In genomic region chr12:97681612-97682504, GRCh38 we compare ENCODE assay signal across 13 cellular contexts.
A peak's percentile ranks its signal among the peaks of the same experiment; 100 is the strongest.
DNase-seq lines count a peak whose midpoint lies in the region; ATAC-seq and TF ChIP-seq lines count a peak whose summit lies in the region.
"Had no signal": no experiment of that assay in that cellular context is flagged by ENCODE, and none has a peak within 500 bp of the region (broad histone marks: within the 10 kb centered on the region; RNA-seq: fewer than 3 reads in every experiment).

No MANE protein-coding gene starts in this region.

- H3K4me3 ChIP-seq in esophagus squamous epithelium = no peak overlapping the region

- ATAC-seq in GM18858 (IDR thresholded peaks at IDR 0.05; ENCODE audit: unreplicated experiment) (peak; percentile 95), GM21529 (IDR thresholded peaks at IDR 0.05; ENCODE audit: unreplicated experiment) (peak; percentile 93), HG03108 (IDR thresholded peaks at IDR 0.05; ENCODE audit: unreplicated experiment) (peak; percentile 64), T-helper 17 cell (no peak)
- peak; percentile 89 for ATAC-seq in stimulated activated effector memory CD8-positive, alpha-beta T cell treated with anti-CD3 and anti-CD28 coated beads, Interleukin-12 subunit alpha, Interleukin-12 subunit beta, amount 100 ng/mL, for 72 hours

- H3K9me3 Mint-ChIP-seq in stimulated activated effector memory CD8-positive, alpha-beta T cell treated with anti-CD3 and anti-CD28 coated beads, Interleukin-12 subunit alpha, Interleukin-12 subunit beta, amount 100 ng/mL, for 72 hours = peaks cover 3% of the 10 kb centered on the region
- H3K9me3 Mint-ChIP-seq: activated T-cell treated with anti-CD3 and anti-CD28 coated beads, Interleukin-2, amount 50 U/mL, for 24 hours; dendritic cell treated with granulocyte-macrophage colony-stimulating factor and Interleukin-4, amounts not matched to agents 40 ng/mL and 50 ng/mL, for 4 days had no signal

- no peak overlapping the region for H3K27ac ChIP-seq in esophagus squamous epithelium

- H3K36me3 Mint-ChIP-seq in stimulated activated effector memory CD8-positive, alpha-beta T cell treated with anti-CD3 and anti-CD28 coated beads, Interleukin-12 subunit alpha, Interleukin-12 subunit beta, amount 100 ng/mL, for 72 hours = no peaks in the 10 kb centered on the region
- no peaks in the 10 kb centered on the region for H3K36me3 Mint-ChIP-seq in T-helper 17 cell (ENCODE audit: low read depth)
- H3K36me3 Mint-ChIP-seq: CD4-positive, CD25-positive, alpha-beta regulatory T cell had no signal

- H3K36me3 ChIP-seq in esophagus squamous epithelium = no peaks in the 10 kb centered on the region

- DNase-seq in stimulated activated effector memory CD8-positive, alpha-beta T cell treated with anti-CD3 and anti-CD28 coated beads, Interleukin-12 subunit alpha, Interleukin-12 subunit beta, amount 100 ng/mL, for 72 hours (ENCODE audit: low spot score in 2 of 2) = no peak
- no peak for DNase-seq in esophagus squamous epithelium (lab: John Stamatoyannopoulos, UW)
- DNase-seq in T-helper 17 cell = no peak
- no peak for DNase-seq in NCI-H226
- DNase-seq: activated T-cell treated with anti-CD3 and anti-CD28 coated beads, Interleukin-2, amount 50 U/mL, for 24 hours; amygdala; CD4-positive, CD25-positive, alpha-beta regulatory T cell; OCI-M1 had no signal

- no peaks in the 10 kb centered on the region for H3K4me1 ChIP-seq in esophagus squamous epithelium

- intact Hi-C loops in esophagus squamous epithelium (cut with DNase I) = no loop called here

- no peaks in the 10 kb centered on the region for H3K4me1 Mint-ChIP-seq in stimulated activated effector memory CD8-positive, alpha-beta T cell treated with anti-CD3 and anti-CD28 coated beads, Interleukin-12 subunit alpha, Interleukin-12 subunit beta, amount 100 ng/mL, for 72 hours
- no peaks in the 10 kb centered on the region for H3K4me1 Mint-ChIP-seq in T-helper 17 cell
- H3K4me1 Mint-ChIP-seq: CD4-positive, CD25-positive, alpha-beta regulatory T cell had no signal

- 67 to 68% methylated on average over 8 of the region's 8 CpGs for WGBS in esophagus squamous epithelium, 2 donors

- no peak overlapping the region for H3K4me3 Mint-ChIP-seq in stimulated activated effector memory CD8-positive, alpha-beta T cell treated with anti-CD3 and anti-CD28 coated beads, Interleukin-12 subunit alpha, Interleukin-12 subunit beta, amount 100 ng/mL, for 72 hours
- H3K4me3 Mint-ChIP-seq in T-helper 17 cell = no peak overlapping the region
- H3K4me3 Mint-ChIP-seq: activated T-cell treated with anti-CD3 and anti-CD28 coated beads, Interleukin-2, amount 50 U/mL, for 24 hours; CD4-positive, CD25-positive, alpha-beta regulatory T cell; dendritic cell treated with granulocyte-macrophage colony-stimulating factor and Interleukin-4, amounts not matched to agents 40 ng/mL and 50 ng/mL, for 4 days; nephron had no signal

- H3K27ac Mint-ChIP-seq in stimulated activated effector memory CD8-positive, alpha-beta T cell treated with anti-CD3 and anti-CD28 coated beads, Interleukin-12 subunit alpha, Interleukin-12 subunit beta, amount 100 ng/mL, for 72 hours = no peak overlapping the region
- no peak overlapping the region for H3K27ac Mint-ChIP-seq in T-helper 17 cell
- H3K27ac Mint-ChIP-seq: activated T-cell treated with anti-CD3 and anti-CD28 coated beads, Interleukin-2, amount 50 U/mL, for 24 hours; CD4-positive, CD25-positive, alpha-beta regulatory T cell; dendritic cell treated with granulocyte-macrophage colony-stimulating factor and Interleukin-4, amounts not matched to agents 40 ng/mL and 50 ng/mL, for 4 days; nephron had no signal

- TF ChIP-seq CTCF in esophagus squamous epithelium (IDR thresholded peaks at IDR 0.05) = no peak

- H3K27me3 ChIP-seq in esophagus squamous epithelium = no peaks in the 10 kb centered on the region

- TF ChIP-seq POLR2A in esophagus squamous epithelium (IDR thresholded peaks at IDR 0.05) = no peak

- H3K27me3 Mint-ChIP-seq in T-helper 17 cell = no peaks in the 10 kb centered on the region
- H3K27me3 Mint-ChIP-seq: activated T-cell treated with anti-CD3 and anti-CD28 coated beads, Interleukin-2, amount 50 U/mL, for 24 hours; CD4-positive, CD25-positive, alpha-beta regulatory T cell; dendritic cell treated with granulocyte-macrophage colony-stimulating factor and Interleukin-4, amounts not matched to agents 40 ng/mL and 50 ng/mL, for 4 days had no signal

- H3K9me3 ChIP-seq in esophagus squamous epithelium = no peaks in the 10 kb centered on the region
- H3K9me3 ChIP-seq in T-helper 17 cell (ENCODE audit: control insufficient read depth, low read length, poor library complexity, severe bottlenecking) = no peaks in the 10 kb centered on the region
